ENCODE assay signal across 20 cellular contexts in the genomic region with DNA sequence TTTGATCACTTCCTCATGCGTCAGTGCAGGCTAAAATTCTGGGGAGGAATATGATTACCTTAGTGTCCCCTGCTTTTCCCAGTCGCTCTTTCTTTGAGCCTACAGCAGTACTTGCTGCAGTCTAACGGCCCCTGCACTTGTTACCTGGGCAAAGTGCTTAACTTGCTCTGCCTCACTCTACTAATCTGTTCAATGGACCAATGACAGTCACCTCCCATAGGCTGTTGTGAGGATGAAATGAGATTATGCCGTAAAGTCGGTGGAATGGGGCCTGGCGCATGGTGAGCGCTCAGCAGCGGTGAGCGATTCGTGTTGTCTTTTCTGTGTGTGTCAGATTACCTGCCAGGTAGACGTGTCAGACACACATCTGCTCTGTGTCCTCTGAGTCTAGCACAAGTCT. TPM values are rescaled to one million over a fixed set of nuclear protein-coding genes. Genes with fewer than 3 reads are reported as not detected.
A peak's percentile ranks its signal among the peaks of the same experiment; 100 is the strongest.
DNase-seq lines count a peak whose midpoint lies in the region; ATAC-seq, FAIRE-seq and TF ChIP-seq lines count a peak whose summit lies in the region.
"Had no signal": no experiment of that assay in that cellular context is flagged by ENCODE, and none has a peak within 500 bp of the region (broad histone marks: within the 10 kb centered on the region; RNA-seq: fewer than 3 reads in every experiment).

No MANE protein-coding gene starts in this region.

- TF ChIP-seq CTCF in HepG2 (CRISPR knock-in tag; IDR thresholded peaks at IDR 0.05) (no peak), right lobe of liver (IDR thresholded peaks at IDR 0.05) (no peak), adrenal gland (IDR thresholded peaks at IDR 0.05) (no peak), osteoblast (IDR thresholded peaks at IDR 0.05; ENCODE audit: extremely low read depth, low read depth, low read length) (no peak), endothelial cell (IDR thresholded peaks at IDR 0.05; ENCODE audit: unreplicated experiment) (no peak)

- H3K4me1 ChIP-seq in HepG2 (ENCODE audit: insufficient read depth, low read length) (peaks cover 15% of the 10 kb centered on the region), right lobe of liver (no peaks in the 10 kb centered on the region), adrenal gland (replicated peaks in 1 of 2) (peaks cover 83 to 87% of the 10 kb centered on the region in 2 donors), osteoblast (ENCODE audit: insufficient read depth, low read length) (peaks cover 70% of the 10 kb centered on the region)
- H3K4me1 ChIP-seq: SJCRH30 had no signal

- H3K79me2 ChIP-seq in HepG2 (ENCODE audit: insufficient read depth, low read length) (no peaks in the 10 kb centered on the region), osteoblast (ENCODE audit: insufficient read depth, low read length) (peaks cover 48% of the 10 kb centered on the region)

- no peak overlapping the region for H3K4me3 Mint-ChIP-seq in endothelial cell (ENCODE audit: unreplicated experiment)
- H3K4me3 Mint-ChIP-seq: CD8-positive, alpha-beta memory T cell had no signal

- peaks cover 5 to 61% of the 10 kb centered on the region in 2 experiments; a peak in 4 of 5 replicates for H3K27me3 ChIP-seq in HepG2 (ENCODE audit: control insufficient read depth in 1 of 2, insufficient read depth in 2 of 2, low read length in 2 of 2)
- H3K27me3 ChIP-seq in right lobe of liver: no peaks in the 10 kb centered on the region
- no peaks in the 10 kb centered on the region for H3K27me3 ChIP-seq in adrenal gland
- no peaks in the 10 kb centered on the region for H3K27me3 ChIP-seq in osteoblast (ENCODE audit: insufficient read depth, low read length)

- H3K4me3 ChIP-seq in HepG2 (replicated peaks in 1 of 3; ENCODE audit: insufficient read depth in 1 of 3, low read depth in 2 of 3, low read length in 3 of 3) (no peak overlapping the region), right lobe of liver (no peak overlapping the region), adrenal gland (no peak overlapping the region), osteoblast (ENCODE audit: insufficient read depth, low read length) (no peak overlapping the region)
- H3K4me3 ChIP-seq: SJCRH30 had no signal

- no peak overlapping the region for H3K4me2 ChIP-seq in HepG2 (ENCODE audit: low read depth, low read length)
- no peak overlapping the region for H3K4me2 ChIP-seq in osteoblast (ENCODE audit: insufficient read depth, low read length)

- H3K36me3 ChIP-seq in HepG2 (replicated peaks in 1 of 2; ENCODE audit: control insufficient read depth in 1 of 2, insufficient read depth in 2 of 2, low read length in 2 of 2) (no peaks in the 10 kb centered on the region), right lobe of liver (no peaks in the 10 kb centered on the region), adrenal gland (replicated peaks in 1 of 2) (no peaks in the 10 kb centered on the region), osteoblast (ENCODE audit: insufficient read depth, low read length) (no peaks in the 10 kb centered on the region)
- H3K36me3 ChIP-seq: SJCRH30 had no signal

- ATAC-seq in HepG2 (no peak), right lobe of liver (no peak), GM19395 (IDR thresholded peaks at IDR 0.05; ENCODE audit: unreplicated experiment) (no peak)
- ATAC-seq: PC-3 had no signal

- no peak for DNase-seq in HepG2 (ENCODE audit: low spot score)
- no peak for DNase-seq in right lobe of liver
- no peak for DNase-seq in adrenal gland
- DNase-seq in osteoblast (ENCODE audit: insufficient read length, low spot score, missing footprints): no peak
- DNase-seq in DMS 273 treated with DMSO at 0.1 percent for 48 hours (lab: John Stamatoyannopoulos, UW): no peak
- DNase-seq in NCI-H774 (lab: John Stamatoyannopoulos, UW): no peak
- no peak for DNase-seq in endothelial cell (ENCODE audit: low spot score)
- DNase-seq: C1 segment of cervical spinal cord; CD8-positive, alpha-beta memory T cell; NCI-H1417 treated with DMSO at 0.1 percent for 48 hours; NCI-H2029; NCI-H345; NCI-H524 treated with DMSO at 0.1 percent for 48 hours; PC-3; RPMI8226; SJCRH30 had no signal

- peaks cover 21% of the 10 kb centered on the region for H3K4me1 Mint-ChIP-seq in endothelial cell (ENCODE audit: unreplicated experiment)
- H3K4me1 Mint-ChIP-seq: CD8-positive, alpha-beta memory T cell had no signal

- no peak overlapping the region for H3K9ac ChIP-seq in HepG2 (ENCODE audit: insufficient read depth, low read depth, low read length)

- FAIRE-seq in HepG2 (lab: Jason Lieb, UNC): no peak
- FAIRE-seq: A204.1, GM12891, GM18507 had no signal

- POLR2A ChIA-PET in HepG2 (lab: Yijun Ruan, JAX): no interaction called here

- no peak for TF ChIP-seq RAD21 in HepG2 (CRISPR knock-in tag; IDR thresholded peaks at IDR 0.05)

- CTCF ChIA-PET in HepG2 (lab: Yijun Ruan, JAX; ENCODE audit: low intra/inter-chr PET ratio, low total read pairs): no interaction called here

- H3K9me3 Mint-ChIP-seq in endothelial cell (ENCODE audit: unreplicated experiment): no peaks in the 10 kb centered on the region
- H3K9me3 Mint-ChIP-seq: CD8-positive, alpha-beta memory T cell had no signal

- in situ Hi-C loops in HepG2 (cut with HindIII; ENCODE audit: extremely low pct_ligation_motif_present, low pct_unique_long_range_greater_than_20kb): no loop called here

- TF ChIP-seq POLR2A in HepG2 (IDR thresholded peaks at IDR 0.05; ENCODE audit: insufficient read depth in 1 of 2, low read depth in 2 of 2, low read length in 2 of 2) (no peak), right lobe of liver (IDR thresholded peaks at IDR 0.05) (no peak), adrenal gland (IDR thresholded peaks at IDR 0.05) (no peak)

- H3K27me3 Mint-ChIP-seq in endothelial cell (ENCODE audit: unreplicated experiment): peaks cover 4% of the 10 kb centered on the region

- H3K36me3 Mint-ChIP-seq in endothelial cell (ENCODE audit: low read depth, unreplicated experiment): no peaks in the 10 kb centered on the region
- H3K36me3 Mint-ChIP-seq: CD8-positive, alpha-beta memory T cell had no signal

- H4K20me1 ChIP-seq in HepG2 (ENCODE audit: insufficient read depth, low read length) (no peaks in the 10 kb centered on the region), osteoblast (ENCODE audit: insufficient read depth, low read length) (peaks cover 7% of the 10 kb centered on the region)

- H3K27ac Mint-ChIP-seq in endothelial cell (ENCODE audit: unreplicated experiment): no peak overlapping the region
- H3K27ac Mint-ChIP-seq: CD8-positive, alpha-beta memory T cell had no signal

- H3K27ac ChIP-seq in HepG2 (ENCODE audit: extremely low read length, insufficient read depth, low read length) (no peak overlapping the region), right lobe of liver (no peak overlapping the region), adrenal gland (peak overlapping the region in 3 of 5 donors; percentile 72 to 95 (median 79)), osteoblast (ENCODE audit: low read depth, low read length) (peak overlapping the region; percentile 11)
- H3K27ac ChIP-seq: SJCRH30 had no signal

- BruUV-seq in HepG2 (replicated peaks; lab: Mats Ljungman, UMichigan): no TSS peak

- 54% methylated on average over 11 of the region's 11 CpGs for WGBS in HepG2 (ENCODE audit: low lambda C conversion rate)
- WGBS in right lobe of liver (ENCODE audit: insufficient coverage, low coverage, low lambda C conversion rate, missing lambda C conversion rate): 74% methylated on average over 10 of the region's 11 CpGs
- WGBS in adrenal gland, 4 donors: 87 to 93% (median 89%) methylated on average over 10 to 11 of the region's 11 CpGs

- H2AFZ ChIP-seq in HepG2 (ENCODE audit: low read length) (no peak overlapping the region), osteoblast (ENCODE audit: low read length) (no peak overlapping the region)

- TF ChIP-seq EP300 in HepG2 (IDR thresholded peaks at IDR 0.05; ENCODE audit: low read depth in 2 of 2, low read length in 2 of 2) (no peak), HepG2 (CRISPR knock-in tag; IDR thresholded peaks at IDR 0.05; ENCODE audit: borderline replicate concordance) (no peak)

- intact Hi-C loops in HepG2 (cut with micrococcal nuclease; ENCODE audit: unreplicated experiment) (no loop called here), right lobe of liver (cut with DNase I) (loop anchor here in 1 of 2 donors (10.0 kb wide), 1 partner anchor 113 kb away; no protein-coding TSS in a partner anchor), adrenal gland (cut with DNase I) (no loop called here)

- no peaks in the 10 kb centered on the region for H3K9me3 ChIP-seq in HepG2 (ENCODE audit: low read length)
- no peaks in the 10 kb centered on the region for H3K9me3 ChIP-seq in right lobe of liver
- H3K9me3 ChIP-seq in adrenal gland (replicated peaks in 1 of 3): no peaks in the 10 kb centered on the region
- no peaks in the 10 kb centered on the region for H3K9me3 ChIP-seq in osteoblast (ENCODE audit: low read depth, low read length)
- H3K9me3 ChIP-seq: SJCRH30 had no signal

RNA-seq across cellular contexts. Expression of a gene that starts 5.3 kb away (rescaled TPM):
- total RNA-seq in HepG2 (2016; rRNA removed; fragmentation: Illumina TruSeq; extraction: Trizol) (1.9 TPM in 2 replicates), right lobe of liver (100 to 1,000 TPM in 3 of 6 experiments, 10 to 100 TPM in 3; 68.4 to 209 (median 99.2) TPM), adrenal gland (100 to 1,000 TPM; 238 to 341 (median 304) TPM), osteoblast (45.7 and 48.9 TPM in 2 replicates), endothelial cell (ENCODE audit: unreplicated experiment) (11.6 TPM)
- total RNA-seq in HepG2 (2016; cell fraction: cytosol; rRNA removed; fragmentation: Illumina TruSeq; extraction: Trizol; ENCODE audit: low read depth): 0.51 and 0.71 TPM in 2 replicates
- 1.1 and 1.7 TPM in 2 replicates for total RNA-seq in HepG2 (2016; cell fraction: insoluble cytoplasmic fraction; rRNA removed; fragmentation: Illumina TruSeq; extraction: Trizol)
- 1.9 and 2.2 TPM in 2 replicates for total RNA-seq in HepG2 (2016; cell fraction: membrane; rRNA removed; fragmentation: Illumina TruSeq; extraction: Trizol)
- 3.7 and 4.7 TPM in 2 replicates for total RNA-seq in HepG2 (2016; cell fraction: nucleus; rRNA removed; fragmentation: Illumina TruSeq; extraction: Trizol)
- polyA plus RNA-seq in HepG2 (2011; rRNA removed) (118 and 127 TPM in 2 replicates), adrenal gland (100 to 1,000 TPM in 2 of 3 donors, 10 to 100 TPM in 1; 46.7 to 123 (median 122) TPM)
- polyA plus RNA-seq in HepG2 (2011; cell fraction: cytosol; rRNA removed): 72.1 and 78.8 TPM in 2 replicates
- polyA plus RNA-seq in HepG2 (2011; cell fraction: nucleus; rRNA removed): 302 and 373 TPM in 2 replicates
- polyA plus RNA-seq in HepG2 (2012): 63.6 and 87.8 TPM in 2 replicates
- 0.35 and 0.62 TPM in 2 replicates for polyA plus RNA-seq in HepG2 (2016; cell fraction: cytosol; fragmentation: Illumina TruSeq; extraction: Trizol; ENCODE audit: low read depth)
- polyA plus RNA-seq in HepG2 (2016; cell fraction: insoluble cytoplasmic fraction; fragmentation: Illumina TruSeq; extraction: Trizol; ENCODE audit: low read depth): 1.3 and 1.7 TPM in 2 replicates
- polyA plus RNA-seq in HepG2 (2016; cell fraction: membrane; fragmentation: Illumina TruSeq; extraction: Trizol; ENCODE audit: low read depth): 0.73 and 0.90 TPM in 2 replicates
- 1.9 and 2.0 TPM in 2 replicates for polyA plus RNA-seq in HepG2 (2016; cell fraction: nucleus; fragmentation: Illumina TruSeq; extraction: Trizol; ENCODE audit: insufficient read depth, low read depth)
- 3.6 and 445 TPM in 2 replicates for polyA minus RNA-seq in HepG2 (2011; rRNA and poly(A)+ RNA removed; ENCODE audit: low replicate concordance)
- polyA minus RNA-seq in HepG2 (2011; cell fraction: cytosol; rRNA and poly(A)+ RNA removed): 116 and 155 TPM in 2 replicates
- 504 and 544 TPM in 2 replicates for polyA minus RNA-seq in HepG2 (2011; cell fraction: nucleus; rRNA and poly(A)+ RNA removed)
- polyA plus RNA-seq: CD8-positive, alpha-beta memory T cell had no signal

Comparison
In these comparisons a context has a peak if more than half of its experiments do, and no peak if none do; other contexts are left out.
1. H3K27ac ChIP-seq: peak in adrenal gland (3 of 5) and osteoblast (single experiment); none in HepG2 (single experiment) and right lobe of liver (0 of 3).